Comparison of ENCODE assay signal across 11 cellular contexts in the genomic region with DNA sequence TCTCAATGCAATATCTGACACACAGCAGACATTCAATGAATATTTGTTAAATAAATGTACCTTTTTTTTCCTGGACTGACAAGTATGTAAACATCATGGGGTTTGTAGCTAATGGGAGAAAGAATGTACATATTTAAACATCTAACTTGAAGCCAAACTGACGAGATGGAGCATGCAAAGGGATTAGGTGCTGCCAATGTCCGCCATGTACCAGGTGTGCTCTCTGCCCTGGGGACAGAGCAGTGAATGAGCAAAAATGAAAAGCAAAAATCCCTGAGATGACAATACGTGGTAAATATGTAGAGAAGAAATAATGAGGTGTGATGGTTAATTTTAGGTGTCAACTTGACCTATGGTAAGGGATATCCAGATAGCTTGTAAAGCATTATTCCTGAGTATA.
"Had no signal": no experiment of that assay in that cellular context is flagged by ENCODE, and none has a peak within 500 bp of the region (broad histone marks: within the 10 kb centered on the region; RNA-seq: fewer than 3 reads in every experiment).

No MANE protein-coding gene starts in this region.

- H3K4me3 ChIP-seq: GM23248, GM23338, HAP-1 had no signal

- ATAC-seq: GM23338, HCT116 had no signal

- H3K36me3 ChIP-seq: HAP-1 had no signal

- H3K27ac Mint-ChIP-seq: GM23338, H9, HFFc6 had no signal

- H3K4me1 Mint-ChIP-seq: GM23338, H9 had no signal

- H3K27ac ChIP-seq: GM23248 had no signal

- DNase-seq: GM23248, GOT3, H7, H9, HCEC 1CT, HFFc6 had no signal

- FAIRE-seq: H1, H54 had no signal

- H3K4me3 Mint-ChIP-seq: GM23338, H9, HFFc6 had no signal

- H3K4me1 ChIP-seq: HAP-1 had no signal
